Comparison of ENCODE assay signal across 2 cellular contexts in the genomic region with DNA sequence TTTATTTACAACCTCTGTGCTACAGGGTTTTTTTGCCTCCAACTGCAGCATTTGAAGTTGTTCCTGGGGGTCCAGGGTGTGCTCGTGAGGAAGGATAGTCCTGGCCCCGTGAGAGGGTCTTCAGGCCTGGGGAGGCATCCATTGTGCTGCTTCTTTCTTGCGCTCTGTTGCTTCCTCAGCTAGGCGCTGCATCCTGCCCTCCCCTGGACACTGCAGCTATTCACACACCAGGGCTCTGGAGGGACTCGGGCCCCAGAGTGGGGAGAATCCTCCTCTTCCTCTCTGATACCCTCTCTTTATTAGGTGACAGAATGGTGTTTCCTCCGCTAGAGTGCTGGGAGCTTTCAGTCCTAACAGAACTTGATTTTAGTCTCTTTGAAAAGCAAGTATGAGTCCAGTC.
TF ChIP-seq lines count a peak whose summit lies in the region.

No MANE protein-coding gene starts in this region.

TF ChIP-seq in IMR-90, 13 proteins besides CTCF, POLR2A, EP300 and RAD21:
- TF ChIP-seq, protein P1, sequence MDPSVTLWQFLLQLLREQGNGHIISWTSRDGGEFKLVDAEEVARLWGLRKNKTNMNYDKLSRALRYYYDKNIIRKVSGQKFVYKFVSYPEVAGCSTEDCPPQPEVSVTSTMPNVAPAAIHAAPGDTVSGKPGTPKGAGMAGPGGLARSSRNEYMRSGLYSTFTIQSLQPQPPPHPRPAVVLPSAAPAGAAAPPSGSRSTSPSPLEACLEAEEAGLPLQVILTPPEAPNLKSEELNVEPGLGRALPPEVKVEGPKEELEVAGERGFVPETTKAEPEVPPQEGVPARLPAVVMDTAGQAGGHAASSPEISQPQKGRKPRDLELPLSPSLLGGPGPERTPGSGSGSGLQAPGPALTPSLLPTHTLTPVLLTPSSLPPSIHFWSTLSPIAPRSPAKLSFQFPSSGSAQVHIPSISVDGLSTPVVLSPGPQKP (IDR thresholded peaks at IDR 0.05; ENCODE audit: borderline replicate concordance, low read depth, low read length), result no peak
- no peak for TF ChIP-seq MAZ (IDR thresholded peaks at IDR 0.05; ENCODE audit: borderline replicate concordance, low read depth, low read length)
- TF ChIP-seq RCOR1 (IDR thresholded peaks at IDR 0.05; ENCODE audit: insufficient replicate concordance, low read length), result no peak

TF ChIP-seq in H1, 55 proteins besides CTCF, POLR2A, EP300 and RAD21:
- TF ChIP-seq EGR1 (IDR thresholded peaks at IDR 0.05; ENCODE audit: borderline replicate concordance, low read depth, low read length) (no peak), RFX5 (IDR thresholded peaks at IDR 0.05; ENCODE audit: borderline replicate concordance, low read depth, low read length) (no peak), GTF2F1 (IDR thresholded peaks at IDR 0.05; ENCODE audit: borderline replicate concordance, low read depth, low read length) (no peak), CHD2 (IDR thresholded peaks at IDR 0.05; ENCODE audit: low read length) (no peak), SIN3A (conservative IDR thresholded peaks at IDR 0.05 in 1 of 2, IDR thresholded peaks at IDR 0.05 in 1 of 2; ENCODE audit: low read depth in 1 of 2, low read length in 2 of 2) (no peak), BCL11A (IDR thresholded peaks at IDR 0.05; ENCODE audit: low read depth in 2 of 2, low read length in 2 of 2) (no peak), GABPA (IDR thresholded peaks at IDR 0.05; ENCODE audit: borderline replicate concordance, insufficient read depth, low read length) (no peak)
- TF ChIP-seq, protein P2, sequence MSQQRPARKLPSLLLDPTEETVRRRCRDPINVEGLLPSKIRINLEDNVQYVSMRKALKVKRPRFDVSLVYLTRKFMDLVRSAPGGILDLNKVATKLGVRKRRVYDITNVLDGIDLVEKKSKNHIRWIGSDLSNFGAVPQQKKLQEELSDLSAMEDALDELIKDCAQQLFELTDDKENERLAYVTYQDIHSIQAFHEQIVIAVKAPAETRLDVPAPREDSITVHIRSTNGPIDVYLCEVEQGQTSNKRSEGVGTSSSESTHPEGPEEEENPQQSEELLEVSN (IDR thresholded peaks at IDR 0.05), result no peak
- TF ChIP-seq, protein P3, sequence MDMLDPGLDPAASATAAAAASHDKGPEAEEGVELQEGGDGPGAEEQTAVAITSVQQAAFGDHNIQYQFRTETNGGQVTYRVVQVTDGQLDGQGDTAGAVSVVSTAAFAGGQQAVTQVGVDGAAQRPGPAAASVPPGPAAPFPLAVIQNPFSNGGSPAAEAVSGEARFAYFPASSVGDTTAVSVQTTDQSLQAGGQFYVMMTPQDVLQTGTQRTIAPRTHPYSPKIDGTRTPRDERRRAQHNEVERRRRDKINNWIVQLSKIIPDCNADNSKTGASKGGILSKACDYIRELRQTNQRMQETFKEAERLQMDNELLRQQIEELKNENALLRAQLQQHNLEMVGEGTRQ (IDR thresholded peaks at IDR 0.05; ENCODE audit: low read length), result no peak
TF ChIP-seq in H1: peak in this region for 0.
